In genomic region chr16:61030616-61031015, GRCh38 we compare ENCODE assay signal across 27 cellular contexts.
A peak's percentile ranks its signal among the peaks of the same experiment; 100 is the strongest.
DNase-seq lines count a peak whose midpoint lies in the region; ATAC-seq and TF ChIP-seq lines count a peak whose summit lies in the region.
"Had no signal": no experiment of that assay in that cellular context is flagged by ENCODE, and none has a peak within 500 bp of the region (broad histone marks: within the 10 kb centered on the region; RNA-seq: fewer than 3 reads in every experiment).

No MANE protein-coding gene starts in this region.

- no peaks in the 10 kb centered on the region for H3K9me3 ChIP-seq in neuronal stem cell (replicated peaks in 1 of 2; ENCODE audit: control insufficient read depth in 2 of 2, insufficient read depth in 1 of 2, low read depth in 1 of 2, low read length in 2 of 2)
- H3K9me3 ChIP-seq: A549, BLaER1, Caco-2 had no signal

- H3K36me3 ChIP-seq in neuronal stem cell (replicated peaks in 1 of 2; ENCODE audit: control insufficient read depth in 2 of 2, insufficient read depth in 2 of 2, low read length in 2 of 2), result no peaks in the 10 kb centered on the region
- H3K36me3 ChIP-seq: BE2C; BLaER1; BLaER1 treated with 17β-estradiol and CSF1 and Interleukin-3, amounts not matched to agents 10 nM and 100 nM had no signal

- H3K4me3 ChIP-seq in neuronal stem cell (ENCODE audit: low read length in 2 of 2), result no peak overlapping the region
- H3K4me3 ChIP-seq: A549; BLaER1; BLaER1 treated with 17β-estradiol and CSF1 and Interleukin-3, amounts not matched to agents 10 nM and 100 nM had no signal

- H3K23ac ChIP-seq in neuronal stem cell (ENCODE audit: low read depth, low read length, poor library complexity), result no peak overlapping the region

- no peak for DNase-seq in neuronal stem cell (ENCODE audit: low spot score)
- no peak for DNase-seq in omental fat pad (ENCODE audit: low spot score)
- DNase-seq: 8988T; ACHN; AML-193; BE2C; C1 segment of cervical spinal cord; Caco-2; Calu3; CD4-positive, alpha-beta memory T cell; CD4-positive, alpha-beta T cell; CD4-positive, CD25-positive, alpha-beta regulatory T cell; CD8-positive, alpha-beta memory T cell; CD8-positive, alpha-beta T cell; COR-L47; DMS 273 treated with DMSO at 0.1 percent for 48 hours; DMS153; DMS53; DMS79; DMS79 treated with DMSO at 0.1 percent for 48 hours; DND-41; EL had no signal

- H3K18ac ChIP-seq in neuronal stem cell (ENCODE audit: low read length), result peak overlapping the region; percentile 71

- WGBS in neuronal stem cell (ENCODE audit: extremely low coverage in 2 of 2, insufficient read length in 2 of 2, insufficient replicate concordance in 1 of 2), 2 donors, result no CpG with 5 or more reads among the region's 8 CpGs

- no peak for TF ChIP-seq CTCF in omental fat pad (IDR thresholded peaks at IDR 0.05)

- no peak for ATAC-seq in omental fat pad (ENCODE audit: low FRiP score)
- ATAC-seq: A549; CD8-positive, alpha-beta T cell had no signal

- H3K4me1 ChIP-seq in neuronal stem cell (ENCODE audit: control insufficient read depth in 2 of 2, insufficient read depth in 1 of 2, low read depth in 1 of 2, low read length in 2 of 2), result peaks cover 0 to 4% of the 10 kb centered on the region in 2 donors
- H3K4me1 ChIP-seq: A549; BE2C; BLaER1; BLaER1 treated with 17β-estradiol and CSF1 and Interleukin-3, amounts not matched to agents 10 nM and 100 nM; Caco-2 had no signal

- no peak overlapping the region for H2AK5ac ChIP-seq in neuronal stem cell (ENCODE audit: low read depth, low read length)

- H3K27ac ChIP-seq in neuronal stem cell (replicated peaks; ENCODE audit: low read length), result no peak overlapping the region
- H3K27ac ChIP-seq: 22Rv1; A549; BLaER1; BLaER1 treated with 17β-estradiol and CSF1 and Interleukin-3, amounts not matched to agents 10 nM and 100 nM; C4-2B had no signal

- no peak overlapping the region for H3K14ac ChIP-seq in neuronal stem cell (ENCODE audit: low read length)

- no peak overlapping the region for H4K8ac ChIP-seq in neuronal stem cell (ENCODE audit: low read depth, low read length)

- no peak overlapping the region for H2BK120ac ChIP-seq in neuronal stem cell (ENCODE audit: low read depth, low read length)

- peak overlapping the region; percentile 69 for H2BK5ac ChIP-seq in neuronal stem cell (ENCODE audit: low read length)

- H3K27me3 ChIP-seq in neuronal stem cell (ENCODE audit: control insufficient read depth in 3 of 3, insufficient read depth in 3 of 3, low read depth in 1 of 3, low read length in 3 of 3), result no peaks in the 10 kb centered on the region
- H3K27me3 ChIP-seq: BE2C; BLaER1; BLaER1 treated with 17β-estradiol and CSF1 and Interleukin-3, amounts not matched to agents 10 nM and 100 nM had no signal

- no peak overlapping the region for H3K4me2 ChIP-seq in neuronal stem cell (ENCODE audit: insufficient read depth, low read length, poor library complexity, severe bottlenecking)
- H3K4me2 ChIP-seq: A549; BLaER1; BLaER1 treated with 17β-estradiol and CSF1 and Interleukin-3, amounts not matched to agents 10 nM and 100 nM had no signal

- no peak overlapping the region for H3K4ac ChIP-seq in neuronal stem cell (ENCODE audit: low read length)

- H2BK12ac ChIP-seq in neuronal stem cell (ENCODE audit: low read length), result no peak overlapping the region

- H3K9ac ChIP-seq in neuronal stem cell (ENCODE audit: low read depth, low read length, poor library complexity), result no peak overlapping the region
- H3K9ac ChIP-seq: BLaER1; BLaER1 treated with 17β-estradiol and CSF1 and Interleukin-3, amounts not matched to agents 10 nM and 100 nM had no signal

- H2AFZ ChIP-seq in neuronal stem cell (ENCODE audit: low read length), result no peak overlapping the region

- H2BK15ac ChIP-seq in neuronal stem cell (ENCODE audit: low read length), result no peak overlapping the region

- no peak overlapping the region for H4K91ac ChIP-seq in neuronal stem cell (ENCODE audit: low read depth, low read length, poor library complexity)

- no peaks in the 10 kb centered on the region for H3K79me1 ChIP-seq in neuronal stem cell (ENCODE audit: low read depth, low read length)
